3 cellular contexts compared by ENCODE assay signal in the genomic region with DNA sequence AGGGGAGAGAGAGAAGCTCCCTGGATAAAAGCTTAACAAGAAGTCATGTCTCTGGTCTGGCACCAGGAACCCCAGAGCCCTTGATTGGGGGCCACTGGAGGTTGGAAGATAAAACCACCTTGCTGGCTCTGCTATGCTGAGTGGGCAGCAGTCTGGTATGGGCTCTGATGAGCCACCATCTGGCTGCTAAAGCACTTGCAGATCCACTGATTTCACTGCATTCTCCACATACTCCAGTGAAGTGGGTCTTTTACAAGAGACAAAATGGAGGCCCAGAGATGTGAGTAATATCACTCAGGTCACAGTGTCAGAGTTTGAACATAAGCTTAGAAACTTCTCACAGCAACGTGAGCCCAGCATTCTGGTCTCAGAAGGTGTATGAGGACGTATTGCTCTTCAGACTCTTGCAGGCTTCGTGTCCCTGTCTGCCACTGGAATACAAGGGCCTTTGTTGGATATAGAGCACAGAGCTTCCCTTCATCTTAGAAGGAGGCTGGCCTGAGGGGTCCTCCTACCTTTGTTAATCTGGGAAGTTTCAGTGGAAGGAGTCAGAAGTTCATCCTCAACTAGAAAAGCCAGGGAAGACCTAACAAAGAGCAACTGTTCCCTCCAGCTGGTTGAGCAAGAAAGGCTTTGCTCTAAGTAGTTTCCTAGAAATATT.
A peak's percentile ranks its signal among the peaks of the same experiment; 100 is the strongest.
TF ChIP-seq lines count a peak whose summit lies in the region.

No MANE protein-coding gene starts in this region.

TF ChIP-seq in SK-N-SH treated with all-trans-retinoic acid at 6 μM for 48 hours, 23 proteins besides CTCF, POLR2A, EP300 and RAD21:
- no peak for TF ChIP-seq ZNF70 (CRISPR knock-in tag; IDR thresholded peaks at IDR 0.05)
- no peak for TF ChIP-seq PPARA (CRISPR knock-in tag; IDR thresholded peaks at IDR 0.05; ENCODE audit: borderline replicate concordance)
- TF ChIP-seq OSR1 (CRISPR knock-in tag; IDR thresholded peaks at IDR 0.05) = no peak
- no peak for TF ChIP-seq RARB (CRISPR knock-in tag; IDR thresholded peaks at IDR 0.05)
- TF ChIP-seq ZC3H10 (CRISPR knock-in tag; IDR thresholded peaks at IDR 0.05) = no peak
- TF ChIP-seq SNAI2 (CRISPR knock-in tag; IDR thresholded peaks at IDR 0.05) = no peak
- TF ChIP-seq ISL1 (CRISPR knock-in tag; IDR thresholded peaks at IDR 0.05) = no peak
- TF ChIP-seq, protein P1, sequence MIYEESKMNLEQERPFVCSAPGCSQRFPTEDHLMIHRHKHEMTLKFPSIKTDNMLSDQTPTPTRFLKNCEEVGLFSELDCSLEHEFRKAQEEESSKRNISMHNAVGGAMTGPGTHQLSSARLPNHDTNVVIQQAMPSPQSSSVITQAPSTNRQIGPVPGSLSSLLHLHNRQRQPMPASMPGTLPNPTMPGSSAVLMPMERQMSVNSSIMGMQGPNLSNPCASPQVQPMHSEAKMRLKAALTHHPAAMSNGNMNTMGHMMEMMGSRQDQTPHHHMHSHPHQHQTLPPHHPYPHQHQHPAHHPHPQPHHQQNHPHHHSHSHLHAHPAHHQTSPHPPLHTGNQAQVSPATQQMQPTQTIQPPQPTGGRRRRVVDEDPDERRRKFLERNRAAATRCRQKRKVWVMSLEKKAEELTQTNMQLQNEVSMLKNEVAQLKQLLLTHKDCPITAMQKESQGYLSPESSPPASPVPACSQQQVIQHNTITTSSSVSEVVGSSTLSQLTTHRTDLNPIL (CRISPR knock-in tag; IDR thresholded peaks at IDR 0.05; ENCODE audit: low read depth) = no peak
- TF ChIP-seq ZFP3 (CRISPR knock-in tag; IDR thresholded peaks at IDR 0.05) = no peak
- no peak for TF ChIP-seq ZNF8 (CRISPR knock-in tag; IDR thresholded peaks at IDR 0.05)
- TF ChIP-seq TCF4 (CRISPR knock-in tag; IDR thresholded peaks at IDR 0.05; ENCODE audit: borderline replicate concordance) = no peak
- TF ChIP-seq, protein P2, sequence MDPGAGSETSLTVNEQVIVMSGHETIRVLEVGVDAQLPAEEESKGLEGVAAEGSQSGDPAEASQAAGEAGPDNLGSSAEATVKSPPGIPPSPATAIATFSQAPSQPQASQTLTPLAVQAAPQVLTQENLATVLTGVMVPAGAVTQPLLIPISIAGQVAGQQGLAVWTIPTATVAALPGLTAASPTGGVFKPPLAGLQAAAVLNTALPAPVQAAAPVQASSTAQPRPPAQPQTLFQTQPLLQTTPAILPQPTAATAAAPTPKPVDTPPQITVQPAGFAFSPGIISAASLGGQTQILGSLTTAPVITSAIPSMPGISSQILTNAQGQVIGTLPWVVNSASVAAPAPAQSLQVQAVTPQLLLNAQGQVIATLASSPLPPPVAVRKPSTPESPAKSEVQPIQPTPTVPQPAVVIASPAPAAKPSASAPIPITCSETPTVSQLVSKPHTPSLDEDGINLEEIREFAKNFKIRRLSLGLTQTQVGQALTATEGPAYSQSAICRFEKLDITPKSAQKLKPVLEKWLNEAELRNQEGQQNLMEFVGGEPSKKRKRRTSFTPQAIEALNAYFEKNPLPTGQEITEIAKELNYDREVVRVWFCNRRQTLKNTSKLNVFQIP (CRISPR knock-in tag; IDR thresholded peaks at IDR 0.05; ENCODE audit: borderline replicate concordance, low read depth) = no peak
- TF ChIP-seq, protein P3, sequence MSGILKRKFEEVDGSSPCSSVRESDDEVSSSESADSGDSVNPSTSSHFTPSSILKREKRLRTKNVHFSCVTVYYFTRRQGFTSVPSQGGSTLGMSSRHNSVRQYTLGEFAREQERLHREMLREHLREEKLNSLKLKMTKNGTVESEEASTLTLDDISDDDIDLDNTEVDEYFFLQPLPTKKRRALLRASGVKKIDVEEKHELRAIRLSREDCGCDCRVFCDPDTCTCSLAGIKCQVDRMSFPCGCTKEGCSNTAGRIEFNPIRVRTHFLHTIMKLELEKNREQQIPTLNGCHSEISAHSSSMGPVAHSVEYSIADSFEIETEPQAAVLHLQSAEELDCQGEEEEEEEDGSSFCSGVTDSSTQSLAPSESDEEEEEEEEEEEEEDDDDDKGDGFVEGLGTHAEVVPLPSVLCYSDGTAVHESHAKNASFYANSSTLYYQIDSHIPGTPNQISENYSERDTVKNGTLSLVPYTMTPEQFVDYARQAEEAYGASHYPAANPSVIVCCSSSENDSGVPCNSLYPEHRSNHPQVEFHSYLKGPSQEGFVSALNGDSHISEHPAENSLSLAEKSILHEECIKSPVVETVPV (CRISPR knock-in tag; IDR thresholded peaks at IDR 0.05) = no peak
- TF ChIP-seq ARNTL (CRISPR knock-in tag; IDR thresholded peaks at IDR 0.05; ENCODE audit: borderline replicate concordance, low read depth) = no peak
- TF ChIP-seq GLIS3 (CRISPR knock-in tag; IDR thresholded peaks at IDR 0.05) = no peak
- no peak for TF ChIP-seq BACH2 (CRISPR knock-in tag; IDR thresholded peaks at IDR 0.05; ENCODE audit: borderline replicate concordance)
- no peak for TF ChIP-seq TOX (CRISPR knock-in tag; IDR thresholded peaks at IDR 0.05; ENCODE audit: borderline replicate concordance)

TF ChIP-seq in SK-N-SH, 30 proteins besides CTCF, POLR2A, EP300 and RAD21:
- TF ChIP-seq, protein P4, sequence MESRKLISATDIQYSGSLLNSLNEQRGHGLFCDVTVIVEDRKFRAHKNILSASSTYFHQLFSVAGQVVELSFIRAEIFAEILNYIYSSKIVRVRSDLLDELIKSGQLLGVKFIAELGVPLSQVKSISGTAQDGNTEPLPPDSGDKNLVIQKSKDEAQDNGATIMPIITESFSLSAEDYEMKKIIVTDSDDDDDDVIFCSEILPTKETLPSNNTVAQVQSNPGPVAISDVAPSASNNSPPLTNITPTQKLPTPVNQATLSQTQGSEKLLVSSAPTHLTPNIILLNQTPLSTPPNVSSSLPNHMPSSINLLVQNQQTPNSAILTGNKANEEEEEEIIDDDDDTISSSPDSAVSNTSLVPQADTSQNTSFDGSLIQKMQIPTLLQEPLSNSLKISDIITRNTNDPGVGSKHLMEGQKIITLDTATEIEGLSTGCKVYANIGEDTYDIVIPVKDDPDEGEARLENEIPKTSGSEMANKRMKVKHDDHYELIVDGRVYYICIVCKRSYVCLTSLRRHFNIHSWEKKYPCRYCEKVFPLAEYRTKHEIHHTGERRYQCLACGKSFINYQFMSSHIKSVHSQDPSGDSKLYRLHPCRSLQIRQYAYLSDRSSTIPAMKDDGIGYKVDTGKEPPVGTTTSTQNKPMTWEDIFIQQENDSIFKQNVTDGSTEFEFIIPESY (IDR thresholded peaks at IDR 0.05; ENCODE audit: borderline replicate concordance, low read depth) = no peak
- TF ChIP-seq, protein P5, sequence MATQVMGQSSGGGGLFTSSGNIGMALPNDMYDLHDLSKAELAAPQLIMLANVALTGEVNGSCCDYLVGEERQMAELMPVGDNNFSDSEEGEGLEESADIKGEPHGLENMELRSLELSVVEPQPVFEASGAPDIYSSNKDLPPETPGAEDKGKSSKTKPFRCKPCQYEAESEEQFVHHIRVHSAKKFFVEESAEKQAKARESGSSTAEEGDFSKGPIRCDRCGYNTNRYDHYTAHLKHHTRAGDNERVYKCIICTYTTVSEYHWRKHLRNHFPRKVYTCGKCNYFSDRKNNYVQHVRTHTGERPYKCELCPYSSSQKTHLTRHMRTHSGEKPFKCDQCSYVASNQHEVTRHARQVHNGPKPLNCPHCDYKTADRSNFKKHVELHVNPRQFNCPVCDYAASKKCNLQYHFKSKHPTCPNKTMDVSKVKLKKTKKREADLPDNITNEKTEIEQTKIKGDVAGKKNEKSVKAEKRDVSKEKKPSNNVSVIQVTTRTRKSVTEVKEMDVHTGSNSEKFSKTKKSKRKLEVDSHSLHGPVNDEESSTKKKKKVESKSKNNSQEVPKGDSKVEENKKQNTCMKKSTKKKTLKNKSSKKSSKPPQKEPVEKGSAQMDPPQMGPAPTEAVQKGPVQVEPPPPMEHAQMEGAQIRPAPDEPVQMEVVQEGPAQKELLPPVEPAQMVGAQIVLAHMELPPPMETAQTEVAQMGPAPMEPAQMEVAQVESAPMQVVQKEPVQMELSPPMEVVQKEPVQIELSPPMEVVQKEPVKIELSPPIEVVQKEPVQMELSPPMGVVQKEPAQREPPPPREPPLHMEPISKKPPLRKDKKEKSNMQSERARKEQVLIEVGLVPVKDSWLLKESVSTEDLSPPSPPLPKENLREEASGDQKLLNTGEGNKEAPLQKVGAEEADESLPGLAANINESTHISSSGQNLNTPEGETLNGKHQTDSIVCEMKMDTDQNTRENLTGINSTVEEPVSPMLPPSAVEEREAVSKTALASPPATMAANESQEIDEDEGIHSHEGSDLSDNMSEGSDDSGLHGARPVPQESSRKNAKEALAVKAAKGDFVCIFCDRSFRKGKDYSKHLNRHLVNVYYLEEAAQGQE (IDR thresholded peaks at IDR 0.05; ENCODE audit: low read depth, low read length) = no peak
TF ChIP-seq in SK-N-SH: peak in this region for 0.

TF ChIP-seq in HepG2, 621 proteins besides CTCF, POLR2A, EP300 and RAD21 (continues in another document):
- TF ChIP-seq ZNF816 (CRISPR knock-in tag; IDR thresholded peaks at IDR 0.05; ENCODE audit: borderline replicate concordance) (no peak), ZNF138 (CRISPR knock-in tag; IDR thresholded peaks at IDR 0.05; ENCODE audit: low read depth) (no peak), ZNF709 (CRISPR knock-in tag; IDR thresholded peaks at IDR 0.05) (no peak), SCMH1 (CRISPR knock-in tag; IDR thresholded peaks at IDR 0.05; ENCODE audit: borderline replicate concordance) (no peak), PHF20 (CRISPR knock-in tag; IDR thresholded peaks at IDR 0.05) (0 out of 2 replicates have a peak, but pooled peaks have one; percentile 24), SNRNP70 (IDR thresholded peaks at IDR 0.05; ENCODE audit: low read depth, low read length) (no peak), KAT2B (IDR thresholded peaks at IDR 0.05; ENCODE audit: borderline replicate concordance, low read depth, low read length) (no peak), SOX6 (IDR thresholded peaks at IDR 0.05) (no peak), SOX6 (CRISPR knock-in tag; IDR thresholded peaks at IDR 0.05) (peak; percentile 11; the same call in 1 of the 2 replicates), ZNF501 (CRISPR knock-in tag; IDR thresholded peaks at IDR 0.05) (no peak), U2AF1 (optimal IDR thresholded peaks at IDR 0.05; ENCODE audit: low read depth, low read length) (no peak), FOXK1 (CRISPR knock-in tag; IDR thresholded peaks at IDR 0.05; ENCODE audit: borderline replicate concordance, low read depth) (no peak), ZNF17 (CRISPR knock-in tag; IDR thresholded peaks at IDR 0.05) (no peak), EEA1 (CRISPR knock-in tag; IDR thresholded peaks at IDR 0.05; ENCODE audit: borderline replicate concordance) (no peak), NCOA2 (CRISPR knock-in tag; IDR thresholded peaks at IDR 0.05) (peak; percentile 27; the same call in 1 of the 2 replicates), REPIN1 (CRISPR knock-in tag; IDR thresholded peaks at IDR 0.05; ENCODE audit: borderline replicate concordance, low read depth) (no peak)
- TF ChIP-seq, protein P6, sequence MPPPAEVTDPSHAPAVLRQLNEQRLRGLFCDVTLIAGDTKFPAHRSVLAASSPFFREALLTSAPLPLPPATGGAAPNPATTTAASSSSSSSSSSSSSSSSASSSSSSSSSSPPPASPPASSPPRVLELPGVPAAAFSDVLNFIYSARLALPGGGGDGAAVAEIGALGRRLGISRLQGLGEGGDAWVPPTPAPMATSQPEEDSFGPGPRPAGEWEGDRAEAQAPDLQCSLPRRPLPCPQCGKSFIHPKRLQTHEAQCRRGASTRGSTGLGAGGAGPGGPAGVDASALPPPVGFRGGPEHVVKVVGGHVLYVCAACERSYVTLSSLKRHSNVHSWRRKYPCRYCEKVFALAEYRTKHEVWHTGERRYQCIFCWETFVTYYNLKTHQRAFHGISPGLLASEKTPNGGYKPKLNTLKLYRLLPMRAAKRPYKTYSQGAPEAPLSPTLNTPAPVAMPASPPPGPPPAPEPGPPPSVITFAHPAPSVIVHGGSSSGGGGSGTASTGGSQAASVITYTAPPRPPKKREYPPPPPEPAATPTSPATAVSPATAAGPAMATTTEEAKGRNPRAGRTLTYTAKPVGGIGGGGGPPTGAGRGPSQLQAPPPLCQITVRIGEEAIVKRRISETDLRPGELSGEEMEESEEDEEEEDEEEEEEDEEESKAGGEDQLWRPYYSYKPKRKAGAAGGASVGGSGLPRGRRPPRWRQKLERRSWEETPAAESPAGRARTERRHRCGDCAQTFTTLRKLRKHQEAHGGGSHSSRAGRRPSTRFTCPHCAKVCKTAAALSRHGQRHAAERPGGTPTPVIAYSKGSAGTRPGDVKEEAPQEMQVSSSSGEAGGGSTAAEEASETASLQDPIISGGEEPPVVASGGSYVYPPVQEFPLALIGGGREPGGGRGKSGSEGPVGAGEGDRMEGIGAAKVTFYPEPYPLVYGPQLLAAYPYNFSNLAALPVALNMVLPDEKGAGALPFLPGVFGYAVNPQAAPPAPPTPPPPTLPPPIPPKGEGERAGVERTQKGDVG (CRISPR knock-in tag; IDR thresholded peaks at IDR 0.05; ENCODE audit: borderline replicate concordance) = no peak
- TF ChIP-seq, protein P7, sequence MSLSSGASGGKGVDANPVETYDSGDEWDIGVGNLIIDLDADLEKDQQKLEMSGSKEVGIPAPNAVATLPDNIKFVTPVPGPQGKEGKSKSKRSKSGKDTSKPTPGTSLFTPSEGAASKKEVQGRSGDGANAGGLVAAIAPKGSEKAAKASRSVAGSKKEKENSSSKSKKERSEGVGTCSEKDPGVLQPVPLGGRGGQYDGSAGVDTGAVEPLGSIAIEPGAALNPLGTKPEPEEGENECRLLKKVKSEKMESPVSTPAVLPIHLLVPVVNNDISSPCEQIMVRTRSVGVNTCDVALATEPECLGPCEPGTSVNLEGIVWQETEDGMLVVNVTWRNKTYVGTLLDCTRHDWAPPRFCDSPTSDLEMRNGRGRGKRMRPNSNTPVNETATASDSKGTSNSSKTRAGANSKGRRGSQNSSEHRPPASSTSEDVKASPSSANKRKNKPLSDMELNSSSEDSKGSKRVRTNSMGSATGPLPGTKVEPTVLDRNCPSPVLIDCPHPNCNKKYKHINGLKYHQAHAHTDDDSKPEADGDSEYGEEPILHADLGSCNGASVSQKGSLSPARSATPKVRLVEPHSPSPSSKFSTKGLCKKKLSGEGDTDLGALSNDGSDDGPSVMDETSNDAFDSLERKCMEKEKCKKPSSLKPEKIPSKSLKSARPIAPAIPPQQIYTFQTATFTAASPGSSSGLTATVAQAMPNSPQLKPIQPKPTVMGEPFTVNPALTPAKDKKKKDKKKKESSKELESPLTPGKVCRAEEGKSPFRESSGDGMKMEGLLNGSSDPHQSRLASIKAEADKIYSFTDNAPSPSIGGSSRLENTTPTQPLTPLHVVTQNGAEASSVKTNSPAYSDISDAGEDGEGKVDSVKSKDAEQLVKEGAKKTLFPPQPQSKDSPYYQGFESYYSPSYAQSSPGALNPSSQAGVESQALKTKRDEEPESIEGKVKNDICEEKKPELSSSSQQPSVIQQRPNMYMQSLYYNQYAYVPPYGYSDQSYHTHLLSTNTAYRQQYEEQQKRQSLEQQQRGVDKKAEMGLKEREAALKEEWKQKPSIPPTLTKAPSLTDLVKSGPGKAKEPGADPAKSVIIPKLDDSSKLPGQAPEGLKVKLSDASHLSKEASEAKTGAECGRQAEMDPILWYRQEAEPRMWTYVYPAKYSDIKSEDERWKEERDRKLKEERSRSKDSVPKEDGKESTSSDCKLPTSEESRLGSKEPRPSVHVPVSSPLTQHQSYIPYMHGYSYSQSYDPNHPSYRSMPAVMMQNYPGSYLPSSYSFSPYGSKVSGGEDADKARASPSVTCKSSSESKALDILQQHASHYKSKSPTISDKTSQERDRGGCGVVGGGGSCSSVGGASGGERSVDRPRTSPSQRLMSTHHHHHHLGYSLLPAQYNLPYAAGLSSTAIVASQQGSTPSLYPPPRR (CRISPR knock-in tag; IDR thresholded peaks at IDR 0.05; ENCODE audit: borderline replicate concordance) = no peak
